ENCODE assay signal across 8 cellular contexts in the genomic region with DNA sequence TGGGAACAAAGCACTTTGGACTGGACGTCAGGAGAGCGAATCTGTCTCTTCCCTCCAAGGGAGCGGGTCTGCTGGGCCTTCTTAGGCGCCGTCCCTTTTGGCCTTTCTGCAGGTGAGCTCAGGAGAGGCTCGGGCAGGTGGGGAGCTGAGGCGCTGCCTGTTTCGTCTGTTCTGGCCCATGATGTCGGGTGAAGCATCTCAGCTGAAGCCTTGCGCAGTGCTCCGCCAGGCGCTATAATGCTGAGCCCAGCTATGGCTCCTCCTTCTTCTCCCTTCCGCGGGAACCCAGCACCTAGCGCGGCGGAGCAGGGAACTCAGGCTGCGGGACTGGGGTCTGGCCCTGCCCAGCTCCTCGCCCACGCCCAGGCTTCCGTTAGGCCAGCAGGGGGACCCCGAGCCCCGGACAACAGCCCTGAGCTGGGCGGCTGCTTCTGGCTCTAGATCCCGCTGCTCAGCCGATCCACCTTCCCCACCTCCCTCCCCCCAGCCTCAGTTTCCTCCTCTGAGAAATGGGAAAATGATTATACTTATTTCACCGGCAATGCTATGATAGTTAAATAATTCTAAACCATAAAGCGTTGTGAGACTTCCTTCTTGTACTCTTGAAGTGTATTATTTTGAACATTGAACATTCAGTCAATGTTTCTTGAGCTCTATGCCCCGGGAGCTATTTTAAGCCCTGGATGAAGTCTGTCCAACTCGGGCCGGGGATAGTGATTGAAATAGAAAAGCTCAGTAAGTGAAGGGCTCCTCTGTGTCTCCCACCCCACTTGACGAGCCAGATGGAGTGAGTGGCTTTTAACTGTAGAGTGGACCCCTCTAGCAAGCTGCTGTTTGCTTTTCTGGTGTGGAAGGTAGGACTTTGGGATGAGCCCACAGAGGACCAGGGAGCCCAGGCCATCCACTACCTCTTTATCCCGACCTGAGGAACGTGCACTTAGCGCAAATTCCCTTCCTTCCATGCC. TPM values are rescaled to one million over a fixed set of nuclear protein-coding genes. Genes with fewer than 3 reads are reported as not detected.
DNase-seq lines count a peak whose midpoint lies in the region; TF ChIP-seq lines count a peak whose summit lies in the region.

No MANE protein-coding gene starts in this region.

- no peaks in the 10 kb centered on the region for H3K9me3 Mint-ChIP-seq in HFFc6
- no peaks in the 10 kb centered on the region for H3K9me3 Mint-ChIP-seq in T-helper 2 cell treated with Interferon-gamma antibody and Interleukin-4, amounts not matched to agents 5 μg/mL and 100 μg/mL, for 36 hours

- in situ Hi-C loops in T47D (cut with HindIII; ENCODE audit: low pct_unique_long_range_greater_than_20kb, low sequenced_read_pairs): no loop called here

- H3K4me3 Mint-ChIP-seq in HFFc6: no peak overlapping the region
- no peak overlapping the region for H3K4me3 Mint-ChIP-seq in T-helper 2 cell treated with Interferon-gamma antibody and Interleukin-4, amounts not matched to agents 5 μg/mL and 100 μg/mL, for 36 hours

- H3K4me1 Mint-ChIP-seq in HFFc6 (ENCODE audit: low read depth): no peaks in the 10 kb centered on the region
- H3K4me1 Mint-ChIP-seq in T-helper 2 cell treated with Interferon-gamma antibody and Interleukin-4, amounts not matched to agents 5 μg/mL and 100 μg/mL, for 36 hours (ENCODE audit: low read depth): peaks cover 4% of the 10 kb centered on the region

- DNase-seq in D341Med (ENCODE audit: low spot score) (peak; percentile 96), HFFc6 (peak; percentile 45), OCI-M2 (lab: John Stamatoyannopoulos, UW; ENCODE audit: unreplicated experiment) (peak; percentile 8), T47D (ENCODE audit: low read depth in 1 of 2, low spot score in 1 of 2) (peak; percentile 64 to 72), iris pigment epithelial cell (ENCODE audit: low read depth) (peak; percentile 55)
- peak; percentile 11 for DNase-seq in stimulated activated CD4-positive, alpha-beta T cell treated with anti-CD3 and anti-CD28 coated beads, Interleukin-4, amount 100 ng/mL, for 1 hour
- DNase-seq in T-helper 2 cell treated with Interferon-gamma antibody and Interleukin-4, amounts not matched to agents 5 μg/mL and 100 μg/mL, for 36 hours (ENCODE audit: low spot score): no peak
- DNase-seq in activated CD4-positive, CD25-positive, alpha-beta regulatory T cell treated with anti-CD3 and anti-CD28 coated beads, Interleukin-2, amount 50 U/mL, for 72 hours: no peak

- H3K27me3 Mint-ChIP-seq in HFFc6 (ENCODE audit: insufficient read depth): peaks cover 39% of the 10 kb centered on the region
- peaks cover 33% of the 10 kb centered on the region for H3K27me3 Mint-ChIP-seq in T-helper 2 cell treated with Interferon-gamma antibody and Interleukin-4, amounts not matched to agents 5 μg/mL and 100 μg/mL, for 36 hours (ENCODE audit: low read depth)

- no peaks in the 10 kb centered on the region for H3K36me3 Mint-ChIP-seq in HFFc6 (ENCODE audit: low read depth)
- H3K36me3 Mint-ChIP-seq in T-helper 2 cell treated with Interferon-gamma antibody and Interleukin-4, amounts not matched to agents 5 μg/mL and 100 μg/mL, for 36 hours (ENCODE audit: low read depth): no peaks in the 10 kb centered on the region

- H3K27ac Mint-ChIP-seq in HFFc6: no peak overlapping the region
- no peak overlapping the region for H3K27ac Mint-ChIP-seq in T-helper 2 cell treated with Interferon-gamma antibody and Interleukin-4, amounts not matched to agents 5 μg/mL and 100 μg/mL, for 36 hours

- peak; percentile 87 for TF ChIP-seq CTCF in HFFc6 (IDR thresholded peaks at IDR 0.05)

RNA-seq across cellular contexts. Expression of a gene that starts 9.6 kb away (rescaled TPM):
- total RNA-seq in HFFc6 (2021; fragmentation: NEBNext Ultra II Directional; extraction: Animal tissue kit (Norgen Biotek cat#: 25700)): 1 to 10 TPM in 2 of 6 experiments, under 1 TPM in 4; 0.25 to 5.5 (median 0.53) TPM

RNA-seq across cellular contexts. Expression of a gene that starts 32.1 kb away (rescaled TPM):
- total RNA-seq in HFFc6 (2021; fragmentation: NEBNext Ultra II Directional; extraction: Animal tissue kit (Norgen Biotek cat#: 25700)): not detected

RNA-seq across cellular contexts. Expression of a gene that starts 57.7 kb away (rescaled TPM):
- not detected for total RNA-seq in HFFc6 (2021; fragmentation: NEBNext Ultra II Directional; extraction: Animal tissue kit (Norgen Biotek cat#: 25700))

Comparison
In these comparisons a context has a peak if more than half of its experiments do, and no peak if none do; other contexts are left out.
1. DNase-seq: peak in D341Med (single experiment), HFFc6 (single experiment), OCI-M2 (single experiment), T47D (2 of 2), iris pigment epithelial cell (single experiment) and stimulated activated CD4-positive, alpha-beta T cell treated with anti-CD3 and anti-CD28 coated beads, Interleukin-4, amount 100 ng/mL, for 1 hour (single experiment); none in T-helper 2 cell treated with Interferon-gamma antibody and Interleukin-4, amounts not matched to agents 5 μg/mL and 100 μg/mL, for 36 hours (single experiment) and activated CD4-positive, CD25-positive, alpha-beta regulatory T cell treated with anti-CD3 and anti-CD28 coated beads, Interleukin-2, amount 50 U/mL, for 72 hours (single experiment).